In the genomic region with DNA sequence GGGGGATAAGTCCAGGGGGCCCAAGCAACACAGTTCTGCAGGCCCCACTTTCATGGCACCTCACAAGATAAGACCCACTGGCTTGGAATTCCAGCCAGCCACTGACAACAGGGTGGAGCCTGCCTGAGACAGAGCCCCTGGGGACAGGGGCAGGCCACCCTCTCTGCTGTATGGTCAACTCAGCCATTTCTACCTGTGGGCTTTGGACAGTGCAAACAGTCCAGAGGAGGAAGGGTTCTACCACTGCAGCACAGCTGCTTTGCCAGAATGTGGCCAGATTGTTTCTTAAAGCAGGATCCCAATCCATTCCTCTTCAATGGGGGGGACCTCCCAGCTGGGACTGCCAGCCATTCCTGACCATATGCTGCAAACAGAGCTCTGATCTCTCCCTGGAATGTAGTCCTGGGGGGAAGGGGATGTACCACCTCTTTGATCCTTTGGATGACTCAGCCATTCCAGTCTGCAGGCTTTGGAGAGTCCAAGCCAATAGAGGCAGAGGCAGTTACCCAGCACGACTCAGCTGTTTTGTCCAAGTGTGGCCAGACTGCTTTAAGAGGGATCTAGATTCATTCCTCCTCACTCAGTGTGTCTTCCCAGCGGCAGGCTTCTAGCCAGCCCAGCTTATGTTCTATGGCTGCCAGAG, we compare ENCODE assay signal across 19 cellular contexts.
DNase-seq lines count a peak whose midpoint lies in the region; ATAC-seq, FAIRE-seq and TF ChIP-seq lines count a peak whose summit lies in the region.
"Had no signal": no experiment of that assay in that cellular context is flagged by ENCODE, and none has a peak within 500 bp of the region (broad histone marks: within the 10 kb centered on the region; RNA-seq: fewer than 3 reads in every experiment).

No MANE protein-coding gene starts in this region.

- H4K91ac ChIP-seq in H1 (replicated peaks; ENCODE audit: insufficient read length, low read length) = no peak overlapping the region

- H4K20me1 ChIP-seq in H1 (replicated peaks in 1 of 2; ENCODE audit: control insufficient read depth in 1 of 2, insufficient read depth in 2 of 2, low read length in 2 of 2) = no peaks in the 10 kb centered on the region

- no peak overlapping the region for H3K14ac ChIP-seq in H1 (ENCODE audit: insufficient read length)

- intact Hi-C loops in Caco-2 (cut with micrococcal nuclease; ENCODE audit: unreplicated experiment) = no loop called here
- intact Hi-C loops in CD4-positive, alpha-beta T cell (cut with DNase I, micrococcal nuclease) = no loop called here

- no peak for FAIRE-seq in H1 (lab: Jason Lieb, UNC)
- FAIRE-seq: GM19239, HTR-8/SVneo had no signal

- H3K79me2 ChIP-seq in H1 (ENCODE audit: control insufficient read depth in 1 of 2, insufficient read depth in 2 of 2, low read length in 2 of 2) = no peaks in the 10 kb centered on the region
- no peaks in the 10 kb centered on the region for H3K79me2 ChIP-seq in mesendoderm (ENCODE audit: control insufficient read depth, insufficient read depth, low read length)

- H3K9me3 ChIP-seq in Caco-2 (no peaks in the 10 kb centered on the region), H1 (ENCODE audit: insufficient read depth in 2 of 2, low read depth in 1 of 2, low read length in 1 of 2) (no peaks in the 10 kb centered on the region)
- no peaks in the 10 kb centered on the region for H3K9me3 ChIP-seq in CD4-positive, alpha-beta T cell (ENCODE audit: control insufficient read depth, low read length)
- H3K9me3 ChIP-seq: tibial artery had no signal

- DNase-seq in Caco-2 (peak; percentile 5 to 26), NCI-H226 (peak; percentile 12), H1 (ENCODE audit: low read depth in 1 of 2, low spot score in 2 of 2) (peak in 1 of 2 experiments; percentile 25), mesendoderm (peak; percentile 93), GM13977 (ENCODE audit: low spot score) (no peak)
- DNase-seq in activated CD8-positive, alpha-beta memory T cell treated with anti-CD3 and anti-CD28 coated beads, Interleukin-2, amount 50 U/mL, for 4 hours = no peak
- no peak for DNase-seq in CD4-positive, alpha-beta T cell
- DNase-seq: activated CD4-positive, alpha-beta T cell treated with anti-CD3 and anti-CD28 coated beads, Interleukin-2, amount 10 ng/mL, durations not matched to agents 24 days and 14 days; activated T-cell treated with anti-CD3 and anti-CD28 coated beads, Interleukin-2, amount 50 U/mL, for 1 hour; Calu3; cerebellar nuclear complex; naive B cell; NCI-H2171; SIG-M5; stimulated activated CD4-positive, alpha-beta T cell treated with anti-CD3 and anti-CD28 coated beads, Interleukin-2, amount 100 ng/mL, for 24 hours; tibial artery had no signal

- H3K79me1 ChIP-seq in H1 (ENCODE audit: low read depth, low read length) = no peaks in the 10 kb centered on the region
- no peaks in the 10 kb centered on the region for H3K79me1 ChIP-seq in mesendoderm (ENCODE audit: low read length)

- H3K9ac ChIP-seq in H1 (replicated peaks in 1 of 4; ENCODE audit: extremely low read depth in 1 of 4, low read depth in 3 of 4, low read length in 3 of 4) (no peak overlapping the region), mesendoderm (ENCODE audit: low read length) (no peak overlapping the region)

- H2BK15ac ChIP-seq in H1 (ENCODE audit: low read length) (no peak overlapping the region), mesendoderm (replicated peaks; ENCODE audit: low read depth) (no peak overlapping the region)

- no peak overlapping the region for H3K27ac ChIP-seq in H1 (ENCODE audit: low read depth, low read length)
- H3K27ac ChIP-seq in mesendoderm (ENCODE audit: low read depth, low read length) = no peak overlapping the region
- H3K27ac ChIP-seq in CD4-positive, alpha-beta T cell (ENCODE audit: low read depth, low read length) = no peak overlapping the region
- H3K27ac ChIP-seq: tibial artery had no signal

- H3K4me2 ChIP-seq in H1 (ENCODE audit: insufficient read depth in 1 of 2, low read depth in 2 of 2, low read length in 2 of 2) (no peak overlapping the region), mesendoderm (ENCODE audit: low read length) (no peak overlapping the region)

- no peaks in the 10 kb centered on the region for H3K36me3 Mint-ChIP-seq in Caco-2 (ENCODE audit: insufficient read depth, unreplicated experiment)
- no peaks in the 10 kb centered on the region for H3K36me3 Mint-ChIP-seq in CD4-positive, alpha-beta T cell (ENCODE audit: low read depth)
- H3K36me3 Mint-ChIP-seq: naive B cell had no signal

- TF ChIP-seq RAD21 in H1 (IDR thresholded peaks at IDR 0.05 in 1 of 2, conservative IDR thresholded peaks at IDR 0.05 in 1 of 2; ENCODE audit: low read depth in 2 of 2, low read length in 2 of 2) = no peak

- TF ChIP-seq CTCF in Caco-2 (IDR thresholded peaks at IDR 0.05; ENCODE audit: insufficient read depth in 1 of 2, low read depth in 1 of 2, low read length in 1 of 2, severe bottlenecking in 1 of 2, unreplicated experiment in 1 of 2) = no peak
- TF ChIP-seq CTCF in H1 (IDR thresholded peaks at IDR 0.05; ENCODE audit: control extremely low read depth in 1 of 3, insufficient read depth in 1 of 3, low read depth in 1 of 3, low read length in 3 of 3) = no peak
- TF ChIP-seq CTCF in CD4-positive, alpha-beta T cell (IDR thresholded peaks at IDR 0.05) = no peak
- no peak for TF ChIP-seq CTCF in GM13977 (IDR thresholded peaks at IDR 0.05; ENCODE audit: extremely low read depth, insufficient read depth, missing control alignments)

- TF ChIP-seq EP300 in H1 (IDR thresholded peaks at IDR 0.05; ENCODE audit: borderline replicate concordance in 1 of 2, low read depth in 2 of 2, low read length in 2 of 2) = no peak

- H4K8ac ChIP-seq in H1 (ENCODE audit: extremely low read depth, insufficient read depth, low read length) (no peak overlapping the region), mesendoderm (ENCODE audit: low read depth, low read length) (no peak overlapping the region)

- H3K27ac Mint-ChIP-seq in Caco-2 (ENCODE audit: unreplicated experiment) = no peak overlapping the region
- H3K27ac Mint-ChIP-seq in CD4-positive, alpha-beta T cell = no peak overlapping the region
- H3K27ac Mint-ChIP-seq: activated CD4-positive, alpha-beta T cell treated with anti-CD3 and anti-CD28 coated beads, Interleukin-2, amount 10 ng/mL, durations not matched to agents 24 days and 14 days; naive B cell had no signal

- POLR2A ChIA-PET in Caco-2 (lab: Charles Lee) = no interaction called here
- POLR2A ChIA-PET in H1 (lab: Charles Lee; ENCODE audit: partially characterized antibody) = no interaction called here
- POLR2A ChIA-PET in CD4-positive, alpha-beta T cell (lab: Charles Lee) = no interaction called here

- in situ Hi-C loops in GM13977 (cut with MboI; ENCODE audit: low pct_unique_long_range_greater_than_20kb, low sequenced_read_pairs, unreplicated experiment) = no loop called here

- peak overlapping the region; percentile 95; the same call in 1 of the 2 replicates for H2AFZ ChIP-seq in H1 (ENCODE audit: low read length)

- H3K56ac ChIP-seq in H1 (replicated peaks; ENCODE audit: insufficient read length, low read depth, low read length) (no peak overlapping the region), mesendoderm (ENCODE audit: low read length) (no peak overlapping the region)

- H2BK20ac ChIP-seq in H1 (ENCODE audit: low read length) = no peak overlapping the region

- peaks cover 9% of the 10 kb centered on the region for H3K9me3 Mint-ChIP-seq in Caco-2 (ENCODE audit: unreplicated experiment)
- H3K9me3 Mint-ChIP-seq in CD4-positive, alpha-beta T cell = peaks cover 18% of the 10 kb centered on the region

- H3K4me1 ChIP-seq in Caco-2 (peaks cover 4% of the 10 kb centered on the region; the same call in 1 of the 2 replicates), H1 (replicated peaks in 1 of 4; ENCODE audit: control insufficient read depth in 3 of 4, insufficient read depth in 4 of 4, low read length in 3 of 4) (no peaks in the 10 kb centered on the region), mesendoderm (ENCODE audit: control insufficient read depth, low read depth, low read length) (no peaks in the 10 kb centered on the region)
- H3K4me1 ChIP-seq: tibial artery had no signal

- H3K4ac ChIP-seq in H1 (replicated peaks; ENCODE audit: insufficient read length, low read depth, low read length) (no peak overlapping the region), mesendoderm (ENCODE audit: low read depth, low read length) (no peak overlapping the region)

- ATAC-seq in CD4-positive, alpha-beta T cell (ENCODE audit: poor library complexity) = no peak
- no peak for ATAC-seq in GM21737 (IDR thresholded peaks at IDR 0.05; ENCODE audit: unreplicated experiment)

- CTCF ChIA-PET in Caco-2 (lab: Charles Lee) = no interaction called here
- CTCF ChIA-PET in H1 (lab: Charles Lee; ENCODE audit: partially characterized antibody) = no interaction called here
- CTCF ChIA-PET in CD4-positive, alpha-beta T cell (lab: Charles Lee) = no interaction called here

- H3K23ac ChIP-seq in H1 (ENCODE audit: insufficient read length) (no peak overlapping the region), mesendoderm (ENCODE audit: low read length) (no peak overlapping the region)

- H2BK5ac ChIP-seq in H1 (ENCODE audit: low read depth, low read length) (no peak overlapping the region; the same call in 1 of the 2 replicates), mesendoderm (ENCODE audit: low read length) (no peak overlapping the region)

- H3K18ac ChIP-seq in H1 (ENCODE audit: extremely low read depth, low read length) (no peak overlapping the region; the same call in 1 of the 2 replicates), mesendoderm (ENCODE audit: low read length) (no peak overlapping the region)

- H4K5ac ChIP-seq in H1 (ENCODE audit: insufficient read length, low read depth, low read length) = no peak overlapping the region
- no peak overlapping the region for H4K5ac ChIP-seq in mesendoderm (ENCODE audit: low read length)

- no peaks in the 10 kb centered on the region for H3K27me3 ChIP-seq in Caco-2 (replicated peaks; ENCODE audit: control insufficient read depth, insufficient read depth, low read length)
- H3K27me3 ChIP-seq in H1 (replicated peaks in 1 of 4; ENCODE audit: control insufficient read depth in 3 of 4, extremely low read depth in 1 of 4, insufficient read depth in 3 of 4, low read length in 3 of 4) = no peaks in the 10 kb centered on the region
- H3K27me3 ChIP-seq in mesendoderm (ENCODE audit: insufficient read depth, low read length, poor library complexity) = no peaks in the 10 kb centered on the region
- H3K27me3 ChIP-seq in CD4-positive, alpha-beta T cell (ENCODE audit: control insufficient read depth, insufficient read depth, low read length) = no peaks in the 10 kb centered on the region
- H3K27me3 ChIP-seq: tibial artery had no signal

- H2AK5ac ChIP-seq in H1 (ENCODE audit: low read depth, low read length) (no peak overlapping the region), mesendoderm (ENCODE audit: low read length) (no peak overlapping the region)

- H3K23me2 ChIP-seq in H1 (ENCODE audit: low read depth, low read length) = no peaks in the 10 kb centered on the region

- H3K36me3 ChIP-seq in Caco-2 (ENCODE audit: control insufficient read depth, insufficient read depth, low read length) = no peaks in the 10 kb centered on the region
- H3K36me3 ChIP-seq in H1 (ENCODE audit: control insufficient read depth in 2 of 4, insufficient read depth in 4 of 4, low read length in 3 of 4) = no peaks in the 10 kb centered on the region
- H3K36me3 ChIP-seq in mesendoderm (ENCODE audit: control insufficient read depth, insufficient read depth, low read length) = no peaks in the 10 kb centered on the region
- H3K36me3 ChIP-seq: tibial artery had no signal

- no peaks in the 10 kb centered on the region for H3K4me1 Mint-ChIP-seq in Caco-2 (ENCODE audit: low read depth, unreplicated experiment)
- H3K4me1 Mint-ChIP-seq in CD4-positive, alpha-beta T cell (ENCODE audit: low read depth) = no peaks in the 10 kb centered on the region
- H3K4me1 Mint-ChIP-seq: activated CD4-positive, alpha-beta T cell treated with anti-CD3 and anti-CD28 coated beads, Interleukin-2, amount 10 ng/mL, durations not matched to agents 24 days and 14 days; naive B cell had no signal

- BruUV-seq in Caco-2 (replicated peaks; lab: Mats Ljungman, UMichigan) = no TSS peak

- no peak for TF ChIP-seq POLR2A in H1 (IDR thresholded peaks at IDR 0.05; ENCODE audit: control extremely low read depth in 1 of 2, low read depth in 2 of 2, low read length in 2 of 2)

- H2BK120ac ChIP-seq in H1 (replicated peaks; ENCODE audit: low read depth, low read length) = no peak overlapping the region
- no peak overlapping the region for H2BK120ac ChIP-seq in mesendoderm (ENCODE audit: low read depth, low read length)

- no peak overlapping the region for H3K4me3 ChIP-seq in Caco-2 (ENCODE audit: low read depth, low read length)
- no peak overlapping the region for H3K4me3 ChIP-seq in H1 (ENCODE audit: extremely low read depth in 1 of 4, insufficient read depth in 2 of 4, low read depth in 3 of 4, low read length in 4 of 4)
- no peak overlapping the region for H3K4me3 ChIP-seq in mesendoderm (ENCODE audit: low read length)
- H3K4me3 ChIP-seq: tibial artery had no signal

- H3K27me3 Mint-ChIP-seq in Caco-2 (ENCODE audit: insufficient read depth, unreplicated experiment) = no peaks in the 10 kb centered on the region
- H3K27me3 Mint-ChIP-seq in CD4-positive, alpha-beta T cell = no peaks in the 10 kb centered on the region
- H3K27me3 Mint-ChIP-seq: activated CD4-positive, alpha-beta T cell treated with anti-CD3 and anti-CD28 coated beads, Interleukin-2, amount 10 ng/mL, durations not matched to agents 24 days and 14 days; naive B cell had no signal

- H3K4me3 Mint-ChIP-seq in Caco-2 (ENCODE audit: unreplicated experiment) = no peak overlapping the region
- H3K4me3 Mint-ChIP-seq in CD4-positive, alpha-beta T cell = no peak overlapping the region
- H3K4me3 Mint-ChIP-seq: activated CD4-positive, alpha-beta T cell treated with anti-CD3 and anti-CD28 coated beads, Interleukin-2, amount 10 ng/mL, durations not matched to agents 24 days and 14 days; naive B cell had no signal

- 92% methylated on average over 2 of the region's 2 CpGs; no CpG with 5 or more reads in 1 of the 2 experiments for WGBS in H1 (ENCODE audit: extremely low coverage in 1 of 2, insufficient coverage in 1 of 2, insufficient read length in 1 of 2, insufficient replicate concordance in 2 of 2, low coverage in 1 of 2, low lambda C conversion rate in 2 of 2, missing lambda C conversion rate in 1 of 2), 2 experiments
- WGBS in mesendoderm (ENCODE audit: extremely low coverage, insufficient coverage, low lambda C conversion rate) = no CpG with 5 or more reads among the region's 2 CpGs

- H2BK12ac ChIP-seq in H1 (ENCODE audit: low read depth, low read length) = no peak overlapping the region

Comparison
In these comparisons a context has a peak if more than half of its experiments do, and no peak if none do; other contexts are left out.
1. DNase-seq: peak in Caco-2 (2 of 2), NCI-H226 (single experiment) and mesendoderm (single experiment); none in activated CD8-positive, alpha-beta memory T cell treated with anti-CD3 and anti-CD28 coated beads, Interleukin-2, amount 50 U/mL, for 4 hours (single experiment), CD4-positive, alpha-beta T cell (0 of 10) and GM13977 (single experiment).